Comparison of ENCODE assay signal across 27 cellular contexts in genomic region chr15:52732551-52732950, GRCh38. TPM values are rescaled to one million over a fixed set of nuclear protein-coding genes. Genes with fewer than 3 reads are reported as not detected.
"Had no signal": no experiment of that assay in that cellular context is flagged by ENCODE, and none has a peak within 500 bp of the region (broad histone marks: within the 10 kb centered on the region; RNA-seq: fewer than 3 reads in every experiment).

No MANE protein-coding gene starts in this region.

- H3K27ac ChIP-seq: ascending aorta, PC-9 had no signal

- H3K9me3 Mint-ChIP-seq: activated CD4-positive, alpha-beta memory T cell treated with anti-CD3 and anti-CD28 coated beads, Interleukin-2, amount 10 ng/mL, durations not matched to agents 7 days and 5 days; activated naive CD4-positive, alpha-beta T cell treated with anti-CD3 and anti-CD28 coated beads, Interleukin-2, amount 10 ng/mL, durations not matched to agents 7 days and 5 days; activated T-cell treated with anti-CD3 and anti-CD28 coated beads, Interleukin-2, amount 50 U/mL, for 72 hours; activated T-helper 2 cell treated with anti-CD3 and anti-CD28 coated beads, Interferon-gamma antibody, Interleukin-2, Interleukin-4, amounts not matched to agents 10 μg/mL and 5 μg/mL and 100 μg/mL, durations not matched to agents 14 hours and 24 hours and 36 hours; central memory CD8-positive, alpha-beta T cell had no signal

- H2AFZ ChIP-seq: PC-9 had no signal

- H3K27me3 ChIP-seq: ascending aorta had no signal

- DNase-seq: activated CD4-positive, alpha-beta memory T cell treated with anti-CD3 and anti-CD28 coated beads, Interleukin-2, amount 10 ng/mL, durations not matched to agents 7 days and 5 days; activated CD4-positive, alpha-beta T cell treated with anti-CD3 and anti-CD28 coated beads, Interleukin-2, amount 50 U/mL, for 1 hour; activated CD4-positive, CD25-positive, alpha-beta regulatory T cell; activated CD8-positive, alpha-beta memory T cell treated with anti-CD3 and anti-CD28 coated beads, Interleukin-2, amount 50 U/mL, for 4 hours; activated gamma-delta T cell treated with Interleukin-2 at 50 U/mL for 16 hours; activated naive CD4-positive, alpha-beta T cell treated with anti-CD3 and anti-CD28 coated beads, Interleukin-2, amount 10 ng/mL, durations not matched to agents 7 days and 5 days; activated T-cell treated with anti-CD3 and anti-CD28 coated beads, Interleukin-2, amount 50 U/mL, for 72 hours; amniotic stem cell; KBM-7; NCI-H1092 treated with DMSO at 0.1 percent for 48 hours; NCI-H1417 treated with DMSO at 0.1 percent for 48 hours; NCI-H1694; NCI-H2029 treated with DMSO at 0.1 percent for 48 hours; NCI-H345; NCI-H510A; NCI-H526 treated with DMSO at 0.1 percent for 48 hours; NCI-H82; NK-92 treated with Interleukin-12 subunit alpha and Interleukin-12 subunit beta, amount 100 ng/mL, for 24 hours; SIG-M5 had no signal

- H3K9me3 ChIP-seq: ascending aorta had no signal

- H3K27me3 Mint-ChIP-seq: activated CD4-positive, alpha-beta memory T cell treated with anti-CD3 and anti-CD28 coated beads, Interleukin-2, amount 10 ng/mL, durations not matched to agents 7 days and 5 days; activated naive CD4-positive, alpha-beta T cell treated with anti-CD3 and anti-CD28 coated beads, Interleukin-2, amount 10 ng/mL, durations not matched to agents 7 days and 5 days; central memory CD8-positive, alpha-beta T cell had no signal

- H3K36me3 Mint-ChIP-seq: activated naive CD4-positive, alpha-beta T cell treated with anti-CD3 and anti-CD28 coated beads, Interleukin-2, amount 10 ng/mL, durations not matched to agents 7 days and 5 days; brain had no signal

- H3K36me3 ChIP-seq: ascending aorta had no signal

- H3K4me3 ChIP-seq: ascending aorta, PC-9 had no signal

- ATAC-seq: activated T-cell treated with anti-CD3 and anti-CD28 coated beads, Interleukin-2, amount 50 U/mL, for 72 hours had no signal

- H3K27ac Mint-ChIP-seq: activated CD4-positive, alpha-beta memory T cell treated with anti-CD3 and anti-CD28 coated beads, Interleukin-2, amount 10 ng/mL, durations not matched to agents 7 days and 5 days; activated naive CD4-positive, alpha-beta T cell treated with anti-CD3 and anti-CD28 coated beads, Interleukin-2, amount 10 ng/mL, durations not matched to agents 7 days and 5 days; activated T-cell treated with anti-CD3 and anti-CD28 coated beads, Interleukin-2, amount 50 U/mL, for 72 hours; activated T-helper 2 cell treated with anti-CD3 and anti-CD28 coated beads, Interferon-gamma antibody, Interleukin-2, Interleukin-4, amounts not matched to agents 10 μg/mL and 5 μg/mL and 100 μg/mL, durations not matched to agents 14 hours and 24 hours and 36 hours; brain had no signal

- H3K4me3 Mint-ChIP-seq: activated CD4-positive, alpha-beta memory T cell treated with anti-CD3 and anti-CD28 coated beads, Interleukin-2, amount 10 ng/mL, durations not matched to agents 7 days and 5 days; activated naive CD4-positive, alpha-beta T cell treated with anti-CD3 and anti-CD28 coated beads, Interleukin-2, amount 10 ng/mL, durations not matched to agents 7 days and 5 days; activated T-cell treated with anti-CD3 and anti-CD28 coated beads, Interleukin-2, amount 50 U/mL, for 72 hours; brain; central memory CD8-positive, alpha-beta T cell had no signal

RNA-seq across cellular contexts. Expression of gene ONECUT1, which starts 57.6 kb away (rescaled TPM):
- total RNA-seq: activated CD4-positive, alpha-beta memory T cell treated with anti-CD3 and anti-CD28 coated beads, Interleukin-2, amount 10 ng/mL, durations not matched to agents 7 days and 5 days; activated T-cell treated with anti-CD3 and anti-CD28 coated beads, Interleukin-2, amount 50 U/mL, for 72 hours; activated T-helper 2 cell treated with anti-CD3 and anti-CD28 coated beads, Interferon-gamma antibody, Interleukin-2, Interleukin-4, amounts not matched to agents 10 μg/mL and 5 μg/mL and 100 μg/mL, durations not matched to agents 14 hours and 24 hours and 36 hours; MCF 10A; PC-9; RPMI7951; T-helper 2 cell treated with Interferon-gamma antibody and Interleukin-4, amounts not matched to agents 100 ng/mL and 5 ng/mL, for 36 hours had no signal
